ENCODE assay signal across 21 cellular contexts in genomic region chr1:31695327-31695726, GRCh38. TPM values are rescaled to one million over a fixed set of nuclear protein-coding genes. Genes with fewer than 3 reads are reported as not detected.
"Had no signal": no experiment of that assay in that cellular context is flagged by ENCODE, and none has a peak within 500 bp of the region (broad histone marks: within the 10 kb centered on the region; RNA-seq: fewer than 3 reads in every experiment).

No MANE protein-coding gene starts in this region.

- H3K4me3 Mint-ChIP-seq: activated CD4-positive, alpha-beta memory T cell treated with anti-CD3 and anti-CD28 coated beads for 36 hours; activated naive CD4-positive, alpha-beta T cell treated with anti-CD3 and anti-CD28 coated beads for 36 hours; activated T-cell treated with anti-CD3 and anti-CD28 coated beads, Interleukin-2, amount 50 U/mL, for 72 hours; naive thymus-derived CD4-positive, alpha-beta T cell; neural progenitor cell had no signal

- H3K9me3 ChIP-seq: esophagus squamous epithelium, gastrocnemius medialis, heart left ventricle, lower lobe of right lung, uterus had no signal

- DNase-seq: activated CD4-positive, alpha-beta memory T cell treated with anti-CD3 and anti-CD28 coated beads for 36 hours; activated CD4-positive, alpha-beta T cell treated with anti-CD3 and anti-CD28 coated beads for 48 hours; activated effector memory CD4-positive, alpha-beta T cell treated with Interleukin-2 at 50 U/mL for 16 hours; activated naive CD4-positive, alpha-beta T cell treated with anti-CD3 and anti-CD28 coated beads for 36 hours; activated T-cell treated with anti-CD3 and anti-CD28 coated beads, Interleukin-2, amount 50 U/mL, for 72 hours; esophagus squamous epithelium; gastrocnemius medialis; left colon; lower lobe of right lung; naive thymus-derived CD4-positive, alpha-beta T cell; stimulated activated CD4-positive, alpha-beta T cell treated with anti-CD3 and anti-CD28 coated beads, Interleukin-12 subunit alpha, Interleukin-12 subunit beta, amount 100 ng/mL, for 4 hours; stimulated activated CD4-positive, alpha-beta T cell treated with anti-CD3 and anti-CD28 coated beads, Interleukin-4, amount 100 ng/mL, for 4 hours; stimulated activated naive CD8-positive, alpha-beta T cell treated with anti-CD3 and anti-CD28 coated beads, Interleukin-15, Interleukin-2, amounts not matched to agents 100 U/mL and 50 U/mL, for 24 hours; trophoblast cell; uterus had no signal

- H3K27me3 Mint-ChIP-seq: activated CD4-positive, alpha-beta memory T cell treated with anti-CD3 and anti-CD28 coated beads for 36 hours; naive thymus-derived CD4-positive, alpha-beta T cell had no signal

- H3K4me1 ChIP-seq: neural progenitor cell had no signal

- H3K36me3 ChIP-seq: gastrocnemius medialis, neural progenitor cell, uterus had no signal

- H3K36me3 Mint-ChIP-seq: activated CD4-positive, alpha-beta memory T cell treated with anti-CD3 and anti-CD28 coated beads for 36 hours; naive thymus-derived CD4-positive, alpha-beta T cell; neural progenitor cell had no signal

- H3K4me2 ChIP-seq: neural progenitor cell had no signal

- H3K27ac ChIP-seq: gastrocnemius medialis, lower lobe of right lung, neural progenitor cell, uterus had no signal

- H3K9me3 Mint-ChIP-seq: activated CD4-positive, alpha-beta memory T cell treated with anti-CD3 and anti-CD28 coated beads for 36 hours; activated naive CD4-positive, alpha-beta T cell treated with anti-CD3 and anti-CD28 coated beads for 36 hours; activated T-cell treated with anti-CD3 and anti-CD28 coated beads, Interleukin-2, amount 50 U/mL, for 72 hours; naive thymus-derived CD4-positive, alpha-beta T cell; neural progenitor cell had no signal

- FAIRE-seq: colon, islet of Langerhans had no signal

- ATAC-seq: activated T-cell treated with anti-CD3 and anti-CD28 coated beads, Interleukin-2, amount 50 U/mL, for 72 hours; gastrocnemius medialis; heart left ventricle; left colon; lower lobe of right lung; naive thymus-derived CD4-positive, alpha-beta T cell; stimulated activated naive CD8-positive, alpha-beta T cell treated with anti-CD3 and anti-CD28 coated beads, Interleukin-15, Interleukin-2, amounts not matched to agents 100 U/mL and 50 U/mL, for 24 hours had no signal

- H3K9ac ChIP-seq: neural progenitor cell had no signal

- H3K4me3 ChIP-seq: esophagus squamous epithelium, gastrocnemius medialis, heart left ventricle, lower lobe of right lung, neural progenitor cell, uterus had no signal

- H3K27me3 ChIP-seq: esophagus squamous epithelium, gastrocnemius medialis, heart left ventricle, neural progenitor cell, uterus had no signal

- H3K27ac Mint-ChIP-seq: activated CD4-positive, alpha-beta memory T cell treated with anti-CD3 and anti-CD28 coated beads for 36 hours; activated naive CD4-positive, alpha-beta T cell treated with anti-CD3 and anti-CD28 coated beads for 36 hours; activated T-cell treated with anti-CD3 and anti-CD28 coated beads, Interleukin-2, amount 50 U/mL, for 72 hours; naive thymus-derived CD4-positive, alpha-beta T cell; progenitor cell of endocrine pancreas had no signal

RNA-seq across cellular contexts. Expression of gene COL16A1, which starts 8.5 kb away (rescaled TPM):
- total RNA-seq: T-helper 2 cell treated with Interferon-gamma antibody and Interleukin-4, amounts not matched to agents 100 ng/mL and 5 ng/mL, for 36 hours had no signal
